7 cellular contexts compared by ENCODE assay signal in the genomic region with DNA sequence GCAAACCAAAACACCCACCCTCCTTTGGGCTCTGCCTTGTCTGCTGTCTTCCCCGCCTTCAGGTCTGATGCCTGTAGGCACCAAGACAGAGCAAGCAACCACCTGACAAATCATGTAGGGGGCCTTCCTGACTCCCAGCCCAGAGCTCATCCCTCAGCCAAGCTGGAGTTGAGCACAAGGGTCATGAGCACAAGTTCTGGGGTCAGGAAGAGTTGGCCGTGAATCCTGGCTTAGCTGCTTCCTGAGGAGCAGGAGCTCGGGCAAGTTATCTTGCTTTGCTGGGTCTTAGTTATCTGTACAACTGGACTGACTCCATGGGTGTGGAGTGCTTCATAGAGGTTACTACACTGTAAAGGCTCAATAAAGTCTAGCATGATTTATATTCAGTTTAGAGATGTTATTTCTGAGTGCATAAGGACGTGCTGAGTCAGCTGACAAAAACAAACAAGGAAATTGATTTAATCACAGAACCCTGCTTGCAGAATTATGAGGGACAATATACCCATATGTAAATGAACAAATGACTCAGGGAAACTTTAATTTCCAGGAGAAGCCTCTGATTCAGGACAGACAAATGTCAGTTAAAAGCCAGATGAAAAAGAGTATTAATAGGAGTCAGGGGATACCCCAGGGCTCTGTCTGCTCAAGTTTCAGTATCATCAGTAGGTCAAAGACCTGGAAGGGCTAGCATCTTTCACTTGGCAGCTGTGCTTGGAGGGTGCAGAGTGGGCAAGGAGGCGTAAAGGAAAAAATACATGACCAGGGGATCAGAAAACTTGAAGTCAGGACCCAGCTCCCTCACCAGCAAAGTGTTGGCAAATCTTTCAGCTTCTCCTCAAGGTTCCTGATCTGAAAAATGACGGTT. TPM values are rescaled to one million over a fixed set of nuclear protein-coding genes. Genes with fewer than 3 reads are reported as not detected.
A peak's percentile ranks its signal among the peaks of the same experiment; 100 is the strongest.
DNase-seq lines count a peak whose midpoint lies in the region; ATAC-seq and TF ChIP-seq lines count a peak whose summit lies in the region.

No MANE protein-coding gene starts in this region.

- no peaks in the 10 kb centered on the region for H3K9me3 Mint-ChIP-seq in stimulated activated naive CD8-positive, alpha-beta T cell treated with anti-CD3 and anti-CD28 coated beads, Interleukin-15, Interleukin-2, amounts not matched to agents 100 ng/mL and 50 ng/mL, for 24 hours

- TF ChIP-seq CTCF in foreskin fibroblast (IDR thresholded peaks at IDR 0.05; ENCODE audit: low read depth, low read length), result no peak

- peak overlapping the region; percentile 73 for H3K4me3 Mint-ChIP-seq in stimulated activated naive CD8-positive, alpha-beta T cell treated with anti-CD3 and anti-CD28 coated beads, Interleukin-15, Interleukin-2, amounts not matched to agents 100 ng/mL and 50 ng/mL, for 24 hours

- DNase-seq in RPMI7951 (ENCODE audit: low read depth) (peak; percentile 55), foreskin fibroblast (peak; percentile 68 to 75), pons (ENCODE audit: low spot score) (no peak), NCI-H1436 (lab: John Stamatoyannopoulos, UW) (no peak)

- H3K4me1 Mint-ChIP-seq in stimulated activated naive CD8-positive, alpha-beta T cell treated with anti-CD3 and anti-CD28 coated beads, Interleukin-15, Interleukin-2, amounts not matched to agents 100 ng/mL and 50 ng/mL, for 24 hours (ENCODE audit: low read depth), result peaks cover 59% of the 10 kb centered on the region

- no peaks in the 10 kb centered on the region for H3K27me3 Mint-ChIP-seq in stimulated activated naive CD8-positive, alpha-beta T cell treated with anti-CD3 and anti-CD28 coated beads, Interleukin-15, Interleukin-2, amounts not matched to agents 100 ng/mL and 50 ng/mL, for 24 hours

- H3K27ac Mint-ChIP-seq in stimulated activated naive CD8-positive, alpha-beta T cell treated with anti-CD3 and anti-CD28 coated beads, Interleukin-15, Interleukin-2, amounts not matched to agents 100 ng/mL and 50 ng/mL, for 24 hours, result peak overlapping the region; percentile 95

- peaks cover 40% of the 10 kb centered on the region for H3K36me3 Mint-ChIP-seq in stimulated activated naive CD8-positive, alpha-beta T cell treated with anti-CD3 and anti-CD28 coated beads, Interleukin-15, Interleukin-2, amounts not matched to agents 100 ng/mL and 50 ng/mL, for 24 hours (ENCODE audit: low read depth)

- ATAC-seq in GM21423 (IDR thresholded peaks at IDR 0.05; ENCODE audit: unreplicated experiment) (peak; percentile 28), HG02981 (IDR thresholded peaks at IDR 0.05; ENCODE audit: unreplicated experiment) (no peak)

- no peak overlapping the region for H3K4me3 ChIP-seq in foreskin fibroblast (ENCODE audit: low read depth in 1 of 2, low read length in 2 of 2)

RNA-seq across cellular contexts. Expression of gene APOA1, which starts 15.1 kb away (rescaled TPM):
- 0.48 TPM in 1 of 2 replicates, not detected in the other for total RNA-seq in RPMI7951 (2014; rRNA removed; shearing (Covaris generic))

RNA-seq across cellular contexts. Expression of gene APOC3, which starts 22.8 kb away (rescaled TPM):
- total RNA-seq in RPMI7951 (2014; rRNA removed; shearing (Covaris generic)), result not detected in 2 replicates

RNA-seq across cellular contexts. Expression of gene APOA4, which starts 29.4 kb away (rescaled TPM):
- not detected in 2 replicates for total RNA-seq in RPMI7951 (2014; rRNA removed; shearing (Covaris generic))

Comparison
In these comparisons a context has a peak if more than half of its experiments do, and no peak if none do; other contexts are left out.
1. DNase-seq: peak in RPMI7951 (single experiment) and foreskin fibroblast (2 of 2); none in pons (single experiment) and NCI-H1436 (single experiment).